20 cellular contexts compared by ENCODE assay signal in genomic region chr10:122503004-122503403, GRCh38. TPM values are rescaled to one million over a fixed set of nuclear protein-coding genes. Genes with fewer than 3 reads are reported as not detected.
"Had no signal": no experiment of that assay in that cellular context is flagged by ENCODE, and none has a peak within 500 bp of the region (broad histone marks: within the 10 kb centered on the region; RNA-seq: fewer than 3 reads in every experiment).

No MANE protein-coding gene starts in this region.

- H3K27me3 ChIP-seq: body of pancreas, gastrocnemius medialis, heart right ventricle, right atrium auricular region, testis had no signal

- DNase-seq: activated CD4-positive, alpha-beta T cell treated with anti-CD3 and anti-CD28 coated beads, Interleukin-2, amount 50 U/mL, for 4 hours; activated CD4-positive, CD25-positive, alpha-beta regulatory T cell treated with anti-CD3 and anti-CD28 coated beads, Interleukin-2, amount 50 U/mL, for 72 hours; activated naive CD4-positive, alpha-beta T cell treated with anti-CD3 and anti-CD28 coated beads for 36 hours; activated naive CD8-positive, alpha-beta T cell treated with anti-CD3 and anti-CD28 coated beads, Interleukin-2, amount 50 U/mL, for 24 hours; body of pancreas; effector memory CD8-positive, alpha-beta T cell; gastrocnemius medialis; heart right ventricle; left colon; naive B cell; T-cell; T1000; testis had no signal

- H3K9me3 ChIP-seq: body of pancreas, gastrocnemius medialis, heart right ventricle, right atrium auricular region, testis had no signal

- H3K4me2 ChIP-seq: smooth muscle cell had no signal

- H3K27ac ChIP-seq: body of pancreas, gastrocnemius medialis, heart right ventricle, right atrium auricular region, testis had no signal

- H3K4me3 ChIP-seq: body of pancreas, gastrocnemius medialis, heart right ventricle, lung, right atrium auricular region, smooth muscle cell, testis had no signal

- H3K36me3 ChIP-seq: gastrocnemius medialis, right atrium auricular region had no signal

RNA-seq across cellular contexts. Expression of gene HTRA1, which starts 41.7 kb away (rescaled TPM):
- total RNA-seq: activated naive CD4-positive, alpha-beta T cell treated with anti-CD3 and anti-CD28 coated beads for 36 hours; activated T-helper 17 cell treated with anti-CD3 and anti-CD28 coated beads, Interleukin-2, amount 50 U/mL, for 72 hours had no signal

RNA-seq across cellular contexts. Expression of gene ARMS2, which starts 48.6 kb away (rescaled TPM):
- total RNA-seq: activated naive CD4-positive, alpha-beta T cell treated with anti-CD3 and anti-CD28 coated beads for 36 hours; activated T-helper 17 cell treated with anti-CD3 and anti-CD28 coated beads, Interleukin-2, amount 50 U/mL, for 72 hours; body of pancreas; epithelial cell of proximal tubule; gastrocnemius medialis; left colon; lung; mononuclear cell; right atrium auricular region; smooth muscle cell; T-cell; urinary bladder had no signal
- polyA plus RNA-seq: heart right ventricle, lung, smooth muscle cell, urinary bladder had no signal

RNA-seq across cellular contexts. Expression of gene DMBT1, which starts 57.5 kb away (rescaled TPM):
- total RNA-seq: activated naive CD4-positive, alpha-beta T cell treated with anti-CD3 and anti-CD28 coated beads for 36 hours; activated T-helper 17 cell treated with anti-CD3 and anti-CD28 coated beads, Interleukin-2, amount 50 U/mL, for 72 hours; epithelial cell of proximal tubule; mononuclear cell; smooth muscle cell had no signal
- polyA plus RNA-seq: smooth muscle cell had no signal
